In genomic region chr21:46049890-46050650, GRCh38 we compare ENCODE assay signal across 12 cellular contexts. TPM values are rescaled to one million over a fixed set of nuclear protein-coding genes. Genes with fewer than 3 reads are reported as not detected.
DNase-seq lines count a peak whose midpoint lies in the region; ATAC-seq and TF ChIP-seq lines count a peak whose summit lies in the region.
"Had no signal": no experiment of that assay in that cellular context is flagged by ENCODE, and none has a peak within 500 bp of the region (broad histone marks: within the 10 kb centered on the region; RNA-seq: fewer than 3 reads in every experiment).

No MANE protein-coding gene starts in this region.

- no peaks in the 10 kb centered on the region for H3K9me3 Mint-ChIP-seq in activated CD4-positive, alpha-beta T cell treated with anti-CD3 and anti-CD28 coated beads for 36 hours (ENCODE audit: low read depth)
- H3K9me3 Mint-ChIP-seq: CD8-positive, alpha-beta T cell had no signal

- no peak for TF ChIP-seq CTCF in RWPE1 (conservative IDR thresholded peaks at IDR 0.05; ENCODE audit: low read depth)
- no peak for TF ChIP-seq CTCF in esophagus muscularis mucosa (IDR thresholded peaks at IDR 0.05)
- TF ChIP-seq CTCF in thoracic aorta (IDR thresholded peaks at IDR 0.05): no peak

- H3K4me1 ChIP-seq in esophagus muscularis mucosa: peaks cover 19 to 45% (median 42%) of the 10 kb centered on the region in 4 donors
- H3K4me1 ChIP-seq in thoracic aorta (ENCODE audit: control insufficient read depth in 1 of 2, low read depth in 2 of 2): peaks cover 22 to 46% of the 10 kb centered on the region in 2 donors

- H3K36me3 ChIP-seq in esophagus muscularis mucosa (no peaks in the 10 kb centered on the region), thoracic aorta (no peaks in the 10 kb centered on the region)

- H3K27ac Mint-ChIP-seq in activated CD4-positive, alpha-beta T cell treated with anti-CD3 and anti-CD28 coated beads for 36 hours: no peak overlapping the region
- H3K27ac Mint-ChIP-seq: activated naive CD8-positive, alpha-beta T cell treated with anti-CD3 and anti-CD28 coated beads, Interleukin-2, amount 10 ng/mL, durations not matched to agents 7 days and 5 days; CD8-positive, alpha-beta T cell; T-helper 17 cell had no signal

- CTCF ChIA-PET in RWPE1 (lab: Yijun Ruan, JAX): no interaction called here
- CTCF ChIA-PET in activated CD4-positive, alpha-beta T cell treated with anti-CD3 and anti-CD28 coated beads for 36 hours (lab: Charles Lee): no interaction called here

- no peak overlapping the region for H3K4me3 Mint-ChIP-seq in activated CD4-positive, alpha-beta T cell treated with anti-CD3 and anti-CD28 coated beads for 36 hours
- H3K4me3 Mint-ChIP-seq: activated naive CD8-positive, alpha-beta T cell treated with anti-CD3 and anti-CD28 coated beads, Interleukin-2, amount 10 ng/mL, durations not matched to agents 7 days and 5 days; CD8-positive, alpha-beta T cell; T-helper 17 cell had no signal

- intact Hi-C loops in esophagus muscularis mucosa (cut with DNase I) (no loop called here), left colon (cut with DNase I, micrococcal nuclease) (no loop called here)
- intact Hi-C loops in activated CD4-positive, alpha-beta T cell treated with anti-CD3 and anti-CD28 coated beads for 36 hours (cut with DNase I, micrococcal nuclease): no loop called here

- peak overlapping the region; percentile 94 for H3K27ac ChIP-seq in RWPE1
- H3K27ac ChIP-seq in esophagus muscularis mucosa (replicated peaks in 1 of 4): peak overlapping the region; percentile 87 to 90 (median 88)
- peak overlapping the region; percentile 37 to 65 for H3K27ac ChIP-seq in thoracic aorta

- ATAC-seq in thoracic aorta (ENCODE audit: insufficient number of reproducible peaks, low FRiP score, low read depth) (no peak), left colon (no peak)
- ATAC-seq in activated CD4-positive, alpha-beta T cell treated with anti-CD3 and anti-CD28 coated beads for 36 hours: no peak
- ATAC-seq: CD8-positive, alpha-beta T cell; T-helper 17 cell had no signal

- TF ChIP-seq EP300 in esophagus muscularis mucosa (IDR thresholded peaks at IDR 0.05): no peak

- DNase-seq in RWPE1 (ENCODE audit: low spot score) (no peak), esophagus muscularis mucosa (ENCODE audit: extremely low spot score) (peak; percentile 89), myocyte (ENCODE audit: low read depth) (peak; percentile 14), thoracic aorta (ENCODE audit: low spot score) (no peak), NCI-H1436 treated with DMSO at 0.1 percent for 48 hours (lab: John Stamatoyannopoulos, UW) (no peak), NCI-H1436 (lab: John Stamatoyannopoulos, UW) (no peak), left colon (no peak)
- DNase-seq in activated CD4-positive, alpha-beta T cell treated with anti-CD3 and anti-CD28 coated beads for 36 hours: no peak
- DNase-seq: activated naive CD8-positive, alpha-beta T cell treated with anti-CD3 and anti-CD28 coated beads, Interleukin-2, amount 10 ng/mL, durations not matched to agents 7 days and 5 days; NCI-H1694; T-helper 17 cell had no signal

- H3K9me3 ChIP-seq in esophagus muscularis mucosa (no peaks in the 10 kb centered on the region), thoracic aorta (no peaks in the 10 kb centered on the region)

- peaks cover 11% of the 10 kb centered on the region for H3K4me1 Mint-ChIP-seq in activated CD4-positive, alpha-beta T cell treated with anti-CD3 and anti-CD28 coated beads for 36 hours
- H3K4me1 Mint-ChIP-seq: activated naive CD8-positive, alpha-beta T cell treated with anti-CD3 and anti-CD28 coated beads, Interleukin-2, amount 10 ng/mL, durations not matched to agents 7 days and 5 days; T-helper 17 cell had no signal

- peaks cover 5% of the 10 kb centered on the region for H3K27me3 Mint-ChIP-seq in activated CD4-positive, alpha-beta T cell treated with anti-CD3 and anti-CD28 coated beads for 36 hours
- H3K27me3 Mint-ChIP-seq: activated naive CD8-positive, alpha-beta T cell treated with anti-CD3 and anti-CD28 coated beads, Interleukin-2, amount 10 ng/mL, durations not matched to agents 7 days and 5 days; T-helper 17 cell had no signal

- TF ChIP-seq POLR2A in esophagus muscularis mucosa (IDR thresholded peaks at IDR 0.05; ENCODE audit: low read depth): no peak

- H3K27me3 ChIP-seq in esophagus muscularis mucosa: no peaks in the 10 kb centered on the region
- H3K27me3 ChIP-seq in thoracic aorta (replicated peaks; ENCODE audit: insufficient read depth): no peaks in the 10 kb centered on the region

- no peak overlapping the region for H3K4me3 ChIP-seq in esophagus muscularis mucosa
- H3K4me3 ChIP-seq in thoracic aorta: no peak overlapping the region

- no peaks in the 10 kb centered on the region for H3K36me3 Mint-ChIP-seq in activated CD4-positive, alpha-beta T cell treated with anti-CD3 and anti-CD28 coated beads for 36 hours (ENCODE audit: low read depth)
- H3K36me3 Mint-ChIP-seq: activated naive CD8-positive, alpha-beta T cell treated with anti-CD3 and anti-CD28 coated beads, Interleukin-2, amount 10 ng/mL, durations not matched to agents 7 days and 5 days; CD8-positive, alpha-beta T cell had no signal

- POLR2A ChIA-PET in RWPE1 (lab: Yijun Ruan, JAX; ENCODE audit: low non-redundant PET): no interaction called here
- POLR2A ChIA-PET in activated CD4-positive, alpha-beta T cell treated with anti-CD3 and anti-CD28 coated beads for 36 hours (lab: Charles Lee): no interaction called here

- 95% methylated on average over 21 of the region's 32 CpGs for WGBS in esophagus muscularis mucosa

RNA-seq across cellular contexts. Expression of gene COL6A2, which starts 47.8 kb away (rescaled TPM):
- total RNA-seq in esophagus muscularis mucosa (1,000 to 10,000 TPM in 2 of 4 donors, 100 to 1,000 TPM in 2; 942 to 1,525 (median 1,202) TPM), myocyte (941 and 998 TPM in 2 replicates), thoracic aorta (1,000 to 10,000 TPM; 1,835 to 1,885 TPM), left colon (100 to 1,000 TPM in 1 of 2 donors, 10 to 100 TPM in 1; 65.5 to 193 TPM)
- 423 TPM for polyA plus RNA-seq in myocyte (2012)
- 1 to 10 TPM; 3.3 to 3.4 TPM for total RNA-seq in activated CD4-positive, alpha-beta T cell treated with anti-CD3 and anti-CD28 coated beads for 36 hours

Comparison
In these comparisons a context has a peak if more than half of its experiments do, and no peak if none do; other contexts are left out.
1. DNase-seq: peak in esophagus muscularis mucosa (single experiment) and myocyte (single experiment); none in RWPE1 (single experiment), thoracic aorta (single experiment), NCI-H1436 treated with DMSO at 0.1 percent for 48 hours (single experiment), NCI-H1436 (single experiment), activated CD4-positive, alpha-beta T cell treated with anti-CD3 and anti-CD28 coated beads for 36 hours (single experiment) and left colon (0 of 2).
2. RNA of gene COL6A2, which starts 47.8 kb away (total RNA-seq): 1,835 to 1,885 TPM in thoracic aorta, 942 to 1,525 TPM in esophagus muscularis mucosa, 941 to 998 TPM in myocyte and 65.5 to 193 TPM in left colon; 3.3 to 3.4 TPM in activated CD4-positive, alpha-beta T cell treated with anti-CD3 and anti-CD28 coated beads for 36 hours; every median in the first group is over 10 times any median in the second.
3. Peak in every context shown above with its lines, with median percentiles within 50 percentile points of each other: H3K27ac ChIP-seq.